ENCODE assay signal across 1 cellular context in the genomic region with DNA sequence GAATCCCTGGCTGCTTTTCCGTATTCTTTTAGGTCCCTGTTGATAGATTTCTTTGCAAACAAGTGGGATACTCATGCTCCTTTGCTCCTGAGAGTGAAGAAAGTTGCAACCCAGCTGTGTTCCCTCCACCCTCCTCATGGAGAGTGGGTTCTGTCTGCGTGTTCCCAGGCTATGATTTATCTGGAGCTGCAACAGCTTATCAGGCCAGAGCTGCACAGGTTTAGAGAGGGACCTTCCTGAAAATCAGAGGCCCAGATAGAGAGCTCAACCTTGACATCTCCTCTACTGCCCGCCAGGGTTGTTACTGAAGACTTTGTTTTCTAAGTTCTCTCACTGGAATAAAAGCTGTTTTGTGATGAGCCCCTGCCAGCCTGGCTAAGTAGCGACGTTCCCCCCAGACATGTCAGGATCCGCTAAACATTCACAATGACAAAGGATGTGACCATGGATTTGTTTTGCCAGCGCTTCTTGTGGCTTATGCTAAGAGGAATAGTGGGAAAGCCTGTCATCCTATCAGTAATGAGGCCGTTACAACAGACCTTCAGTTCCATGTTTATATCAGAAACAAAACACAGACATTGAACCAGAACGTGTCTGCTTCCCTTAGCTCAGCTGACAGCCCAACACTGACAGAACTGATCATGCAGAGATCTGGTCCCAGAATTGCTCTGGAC.
TF ChIP-seq lines count a peak whose summit lies in the region.

No MANE protein-coding gene starts in this region.

TF ChIP-seq in WTC11, 78 proteins besides CTCF, POLR2A, EP300 and RAD21 (continued from another document):
- TF ChIP-seq, protein P1, sequence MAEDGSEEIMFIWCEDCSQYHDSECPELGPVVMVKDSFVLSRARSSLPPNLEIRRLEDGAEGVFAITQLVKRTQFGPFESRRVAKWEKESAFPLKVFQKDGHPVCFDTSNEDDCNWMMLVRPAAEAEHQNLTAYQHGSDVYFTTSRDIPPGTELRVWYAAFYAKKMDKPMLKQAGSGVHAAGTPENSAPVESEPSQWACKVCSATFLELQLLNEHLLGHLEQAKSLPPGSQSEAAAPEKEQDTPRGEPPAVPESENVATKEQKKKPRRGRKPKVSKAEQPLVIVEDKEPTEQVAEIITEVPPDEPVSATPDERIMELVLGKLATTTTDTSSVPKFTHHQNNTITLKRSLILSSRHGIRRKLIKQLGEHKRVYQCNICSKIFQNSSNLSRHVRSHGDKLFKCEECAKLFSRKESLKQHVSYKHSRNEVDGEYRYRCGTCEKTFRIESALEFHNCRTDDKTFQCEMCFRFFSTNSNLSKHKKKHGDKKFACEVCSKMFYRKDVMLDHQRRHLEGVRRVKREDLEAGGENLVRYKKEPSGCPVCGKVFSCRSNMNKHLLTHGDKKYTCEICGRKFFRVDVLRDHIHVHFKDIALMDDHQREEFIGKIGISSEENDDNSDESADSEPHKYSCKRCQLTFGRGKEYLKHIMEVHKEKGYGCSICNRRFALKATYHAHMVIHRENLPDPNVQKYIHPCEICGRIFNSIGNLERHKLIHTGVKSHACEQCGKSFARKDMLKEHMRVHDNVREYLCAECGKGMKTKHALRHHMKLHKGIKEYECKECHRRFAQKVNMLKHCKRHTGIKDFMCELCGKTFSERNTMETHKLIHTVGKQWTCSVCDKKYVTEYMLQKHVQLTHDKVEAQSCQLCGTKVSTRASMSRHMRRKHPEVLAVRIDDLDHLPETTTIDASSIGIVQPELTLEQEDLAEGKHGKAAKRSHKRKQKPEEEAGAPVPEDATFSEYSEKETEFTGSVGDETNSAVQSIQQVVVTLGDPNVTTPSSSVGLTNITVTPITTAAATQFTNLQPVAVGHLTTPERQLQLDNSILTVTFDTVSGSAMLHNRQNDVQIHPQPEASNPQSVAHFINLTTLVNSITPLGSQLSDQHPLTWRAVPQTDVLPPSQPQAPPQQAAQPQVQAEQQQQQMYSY (CRISPR knock-in tag; IDR thresholded peaks at IDR 0.05), result no peak
- TF ChIP-seq EMX1 (CRISPR knock-in tag; IDR thresholded peaks at IDR 0.05), result no peak
